In the genomic region with DNA sequence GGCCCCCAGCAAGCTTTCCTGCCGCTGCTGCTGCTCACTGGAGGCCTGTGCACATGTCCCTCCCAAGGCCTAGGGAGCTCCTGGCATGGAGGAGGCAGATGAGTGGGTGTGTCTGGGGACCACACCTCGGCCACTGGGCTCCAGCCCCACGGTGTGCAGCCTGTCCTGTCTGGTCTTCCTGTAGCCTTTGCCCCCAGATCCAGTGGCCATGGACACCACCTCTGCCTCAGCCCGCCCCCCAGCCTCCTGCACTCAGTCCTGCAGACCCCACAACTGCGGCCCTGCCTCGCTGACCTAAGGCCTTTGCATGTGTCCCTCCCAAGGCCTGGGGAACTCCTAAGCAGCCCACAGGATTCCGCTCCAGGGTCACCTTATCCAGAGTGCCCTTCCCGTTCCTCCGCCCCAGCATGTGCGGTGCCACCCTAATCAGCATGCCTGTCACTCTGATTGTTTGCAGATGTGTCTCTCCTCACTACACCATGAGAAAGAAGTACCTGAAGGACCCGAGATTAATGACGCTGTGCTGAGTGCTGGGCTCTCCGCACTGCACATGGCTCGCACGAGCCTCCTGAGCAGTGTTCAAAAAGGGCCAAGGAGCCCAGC, we compare ENCODE assay signal across 32 cellular contexts. TPM values are rescaled to one million over a fixed set of nuclear protein-coding genes. Genes with fewer than 3 reads are reported as not detected.
"Had no signal": no experiment of that assay in that cellular context is flagged by ENCODE, and none has a peak within 500 bp of the region (broad histone marks: within the 10 kb centered on the region; RNA-seq: fewer than 3 reads in every experiment).

No MANE protein-coding gene starts in this region.

- H3K4me1 ChIP-seq: colonic mucosa, gastroesophageal sphincter, uterus had no signal

- H3K36me3 Mint-ChIP-seq: activated naive CD4-positive, alpha-beta T cell treated with anti-CD3 and anti-CD28 coated beads, Interleukin-2, amount 50 U/mL, for 72 hours; natural killer cell; neural progenitor cell; stimulated activated effector memory CD8-positive, alpha-beta T cell treated with anti-CD3 and anti-CD28 coated beads, Interleukin-12 subunit alpha, Interleukin-12 subunit beta, amount 100 ng/mL, for 72 hours had no signal

- H3K9me3 ChIP-seq: colonic mucosa had no signal

- H3K4me3 Mint-ChIP-seq: activated CD4-positive, alpha-beta memory T cell treated with anti-CD3 and anti-CD28 coated beads, Interleukin-2, amount 10 ng/mL, durations not matched to agents 7 days and 5 days; activated CD4-positive, alpha-beta T cell treated with anti-CD3 and anti-CD28 coated beads, Interleukin-2, amount 10 ng/mL, durations not matched to agents 24 days and 14 days; activated T-cell treated with anti-CD3 and anti-CD28 coated beads, Interleukin-2, amount 50 U/mL, for 24 hours; activated T-helper 17 cell treated with anti-CD3 and anti-CD28 coated beads, Interleukin-2, amount 50 U/mL, for 72 hours; immature natural killer cell; natural killer cell; neural progenitor cell; stimulated activated effector memory CD8-positive, alpha-beta T cell treated with anti-CD3 and anti-CD28 coated beads, Interleukin-12 subunit alpha, Interleukin-12 subunit beta, amount 100 ng/mL, for 72 hours; stimulated activated naive CD8-positive, alpha-beta T cell treated with anti-CD3 and anti-CD28 coated beads, Interleukin-15, Interleukin-2, amounts not matched to agents 100 ng/mL and 50 ng/mL, for 24 hours; T-helper 17 cell had no signal

- H3K27me3 ChIP-seq: colonic mucosa, uterus had no signal

- H3K4me1 Mint-ChIP-seq: neural progenitor cell had no signal

- H3K36me3 ChIP-seq: colonic mucosa, gastroesophageal sphincter, neural progenitor cell, thoracic aorta, uterus, WERI-Rb-1 had no signal

- H3K27ac ChIP-seq: colonic mucosa, dorsolateral prefrontal cortex, gastroesophageal sphincter, hepatocyte, neural progenitor cell, thoracic aorta, uterus, WERI-Rb-1 had no signal

- DNase-seq: activated CD4-positive, alpha-beta memory T cell treated with anti-CD3 and anti-CD28 coated beads, Interleukin-2, amount 10 ng/mL, durations not matched to agents 7 days and 5 days; activated CD4-positive, alpha-beta T cell treated with anti-CD3 and anti-CD28 coated beads, Interleukin-2, amount 10 ng/mL, durations not matched to agents 24 days and 14 days; activated CD4-positive, CD25-positive, alpha-beta regulatory T cell treated with anti-CD3 and anti-CD28 coated beads, Interleukin-2, amount 50 U/mL, for 72 hours; activated CD8-positive, alpha-beta memory T cell treated with anti-CD3 and anti-CD28 coated beads, Interleukin-2, amount 50 U/mL, for 48 hours; activated naive CD4-positive, alpha-beta T cell; activated T-cell treated with anti-CD3 and anti-CD28 coated beads, Interleukin-2, amount 50 U/mL, for 24 hours; colonic mucosa; effector memory CD4-positive, alpha-beta T cell; erythroblast; immature natural killer cell; natural killer cell; small intestine; stimulated activated CD4-positive, alpha-beta T cell treated with anti-CD3 and anti-CD28 coated beads, Interleukin-4, amount 100 ng/mL, for 24 hours; T-helper 17 cell; T1000; trophoblast cell; uterus; WERI-Rb-1 had no signal

- H3K27ac Mint-ChIP-seq: activated CD4-positive, alpha-beta memory T cell treated with anti-CD3 and anti-CD28 coated beads, Interleukin-2, amount 10 ng/mL, durations not matched to agents 7 days and 5 days; activated CD4-positive, alpha-beta T cell treated with anti-CD3 and anti-CD28 coated beads, Interleukin-2, amount 10 ng/mL, durations not matched to agents 24 days and 14 days; activated naive CD4-positive, alpha-beta T cell treated with anti-CD3 and anti-CD28 coated beads, Interleukin-2, amount 50 U/mL, for 72 hours; activated T-cell treated with anti-CD3 and anti-CD28 coated beads, Interleukin-2, amount 50 U/mL, for 24 hours; activated T-helper 17 cell treated with anti-CD3 and anti-CD28 coated beads, Interleukin-2, amount 50 U/mL, for 72 hours; immature natural killer cell; natural killer cell; neural progenitor cell; stimulated activated effector memory CD8-positive, alpha-beta T cell treated with anti-CD3 and anti-CD28 coated beads, Interleukin-12 subunit alpha, Interleukin-12 subunit beta, amount 100 ng/mL, for 72 hours; stimulated activated naive CD8-positive, alpha-beta T cell treated with anti-CD3 and anti-CD28 coated beads, Interleukin-15, Interleukin-2, amounts not matched to agents 100 ng/mL and 50 ng/mL, for 24 hours; T-helper 17 cell had no signal

- FAIRE-seq: bronchial epithelial cell, small intestine had no signal

- H3K4me3 ChIP-seq: colonic mucosa, dorsolateral prefrontal cortex, gastroesophageal sphincter, hepatocyte, neural progenitor cell, thoracic aorta, uterus had no signal

- H3K9me3 Mint-ChIP-seq: activated CD4-positive, alpha-beta memory T cell treated with anti-CD3 and anti-CD28 coated beads, Interleukin-2, amount 10 ng/mL, durations not matched to agents 7 days and 5 days had no signal

RNA-seq across cellular contexts. Expression of gene GAL, which starts 8.6 kb away (rescaled TPM):
- total RNA-seq: activated CD4-positive, alpha-beta memory T cell treated with anti-CD3 and anti-CD28 coated beads, Interleukin-2, amount 10 ng/mL, durations not matched to agents 7 days and 5 days; mononuclear cell; natural killer cell; osteocyte; renal cortical epithelial cell; sciatic nerve; T-helper 17 cell; thoracic aorta had no signal
